Comparison of ENCODE assay signal across 15 cellular contexts in genomic region chrX:11429543-11430085, GRCh38.
"Had no signal": no experiment of that assay in that cellular context is flagged by ENCODE, and none has a peak within 500 bp of the region (broad histone marks: within the 10 kb centered on the region; RNA-seq: fewer than 3 reads in every experiment).

No MANE protein-coding gene starts in this region.

- H3K27ac Mint-ChIP-seq: activated CD4-positive, alpha-beta T cell treated with anti-CD3 and anti-CD28 coated beads, Interleukin-2, amount 10 ng/mL, durations not matched to agents 24 days and 14 days; activated naive CD8-positive, alpha-beta T cell treated with anti-CD3 and anti-CD28 coated beads, Interleukin-2, amount 50 U/mL, for 24 hours; nephron progenitor cell; WTC11 had no signal

- H3K4me3 ChIP-seq: ascending aorta, cardiac muscle cell, upper lobe of left lung had no signal

- DNase-seq: activated CD4-positive, alpha-beta T cell treated with anti-CD3 and anti-CD28 coated beads, Interleukin-2, amount 10 ng/mL, durations not matched to agents 24 days and 14 days; activated CD8-positive, alpha-beta memory T cell treated with anti-CD3 and anti-CD28 coated beads for 24 hours; activated naive CD4-positive, alpha-beta T cell treated with Interleukin-2 at 50 U/mL for 16 hours; activated naive CD8-positive, alpha-beta T cell treated with anti-CD3 and anti-CD28 coated beads, Interleukin-2, amount 50 U/mL, for 24 hours; foreskin keratinocyte; head of caudate nucleus; left colon; nephron progenitor cell; stimulated activated CD4-positive, alpha-beta T cell treated with anti-CD3 and anti-CD28 coated beads, Interleukin-12 subunit alpha, Interleukin-12 subunit beta, amount 100 ng/mL, for 4 hours; stimulated activated naive CD4-positive, alpha-beta T cell treated with Interleukin-2 at 50 U/mL for 16 hours; upper lobe of left lung had no signal

- H3K36me3 Mint-ChIP-seq: WTC11 had no signal

- H3K4me3 Mint-ChIP-seq: activated CD4-positive, alpha-beta T cell treated with anti-CD3 and anti-CD28 coated beads, Interleukin-2, amount 10 ng/mL, durations not matched to agents 24 days and 14 days; activated naive CD8-positive, alpha-beta T cell treated with anti-CD3 and anti-CD28 coated beads, Interleukin-2, amount 50 U/mL, for 24 hours; nephron progenitor cell; WTC11 had no signal

- H3K4me1 Mint-ChIP-seq: activated CD4-positive, alpha-beta T cell treated with anti-CD3 and anti-CD28 coated beads, Interleukin-2, amount 10 ng/mL, durations not matched to agents 24 days and 14 days; activated naive CD8-positive, alpha-beta T cell treated with anti-CD3 and anti-CD28 coated beads, Interleukin-2, amount 50 U/mL, for 24 hours had no signal

- H3K27ac ChIP-seq: ascending aorta, cardiac muscle cell, foreskin keratinocyte, upper lobe of left lung had no signal

- H3K36me3 ChIP-seq: ascending aorta, cardiac muscle cell, upper lobe of left lung had no signal

- H3K27me3 ChIP-seq: ascending aorta, cardiac muscle cell, upper lobe of left lung had no signal

- H3K4me1 ChIP-seq: ascending aorta, foreskin keratinocyte, upper lobe of left lung had no signal

- ATAC-seq: activated naive CD8-positive, alpha-beta T cell treated with anti-CD3 and anti-CD28 coated beads, Interleukin-2, amount 50 U/mL, for 24 hours; foreskin keratinocyte; left colon; sciatic nerve; WTC11 had no signal

- H3K9me3 Mint-ChIP-seq: activated CD4-positive, alpha-beta T cell treated with anti-CD3 and anti-CD28 coated beads, Interleukin-2, amount 10 ng/mL, durations not matched to agents 24 days and 14 days; activated naive CD8-positive, alpha-beta T cell treated with anti-CD3 and anti-CD28 coated beads, Interleukin-2, amount 50 U/mL, for 24 hours; WTC11 had no signal
